21 cellular contexts compared by ENCODE assay signal in genomic region chr1:181121498-181121897, GRCh38.
"Had no signal": no experiment of that assay in that cellular context is flagged by ENCODE, and none has a peak within 500 bp of the region (broad histone marks: within the 10 kb centered on the region; RNA-seq: fewer than 3 reads in every experiment).

No MANE protein-coding gene starts in this region.

- H3K4me3 Mint-ChIP-seq: activated CD8-positive, alpha-beta T cell treated with anti-CD3 and anti-CD28 coated beads, Interleukin-2, amount 10 ng/mL, durations not matched to agents 7 days and 5 days; activated naive CD4-positive, alpha-beta T cell treated with anti-CD3 and anti-CD28 coated beads, Interleukin-2, amount 50 U/mL, for 24 hours; activated T-cell treated with anti-CD3 and anti-CD28 coated beads, Interleukin-2, amount 50 U/mL, for 24 hours; activated T-helper 1 cell treated with anti-CD3 and anti-CD28 coated beads, Interleukin-12 subunit alpha, Interleukin-12 subunit beta, Interleukin-2, Interleukin-4 antibody, amounts not matched to agents 30 ng/mL and 10 ng/mL and 1 ng/mL, durations not matched to agents 14 hours and 24 hours and 36 hours; central memory CD8-positive, alpha-beta T cell; T-helper 17 cell; WTC11 had no signal

- DNase-seq: activated CD4-positive, alpha-beta T cell treated with anti-CD3 and anti-CD28 coated beads for 48 hours; activated CD4-positive, alpha-beta T cell treated with anti-CD3 and anti-CD28 coated beads, Interleukin-2, amount 50 U/mL, for 4 hours; activated CD4-positive, CD25-positive, alpha-beta regulatory T cell treated with anti-CD3 and anti-CD28 coated beads, Interleukin-2, amount 50 U/mL, for 72 hours; activated CD8-positive, alpha-beta T cell treated with anti-CD3 and anti-CD28 coated beads, Interleukin-2, amount 10 ng/mL, durations not matched to agents 7 days and 5 days; activated effector memory CD4-positive, alpha-beta T cell treated with Interleukin-2 at 50 U/mL for 16 hours; activated naive CD4-positive, alpha-beta T cell; activated T-cell treated with anti-CD3 and anti-CD28 coated beads, Interleukin-2, amount 50 U/mL, for 24 hours; aorta; Karpas-422; NCI-H1105 treated with DMSO at 0.1 percent for 48 hours; NCI-H1436 treated with DMSO at 0.1 percent for 48 hours; NCI-H2081; NCI-H69; NK-92 treated with Interleukin-12 subunit alpha and Interleukin-12 subunit beta, amount 100 ng/mL, for 24 hours; SIG-M5; T-helper 17 cell; T-helper 9 cell had no signal

- H3K9me3 Mint-ChIP-seq: activated naive CD4-positive, alpha-beta T cell treated with anti-CD3 and anti-CD28 coated beads, Interleukin-2, amount 50 U/mL, for 24 hours; activated T-cell treated with anti-CD3 and anti-CD28 coated beads, Interleukin-2, amount 50 U/mL, for 24 hours; activated T-helper 1 cell treated with anti-CD3 and anti-CD28 coated beads, Interleukin-12 subunit alpha, Interleukin-12 subunit beta, Interleukin-2, Interleukin-4 antibody, amounts not matched to agents 30 ng/mL and 10 ng/mL and 1 ng/mL, durations not matched to agents 14 hours and 24 hours and 36 hours; central memory CD8-positive, alpha-beta T cell; WTC11 had no signal

- H3K4me1 Mint-ChIP-seq: central memory CD8-positive, alpha-beta T cell had no signal

- H3K27ac Mint-ChIP-seq: activated CD8-positive, alpha-beta T cell treated with anti-CD3 and anti-CD28 coated beads, Interleukin-2, amount 10 ng/mL, durations not matched to agents 7 days and 5 days; activated naive CD4-positive, alpha-beta T cell treated with anti-CD3 and anti-CD28 coated beads, Interleukin-2, amount 50 U/mL, for 24 hours; activated T-cell treated with anti-CD3 and anti-CD28 coated beads, Interleukin-2, amount 50 U/mL, for 24 hours; activated T-helper 1 cell treated with anti-CD3 and anti-CD28 coated beads, Interleukin-12 subunit alpha, Interleukin-12 subunit beta, Interleukin-2, Interleukin-4 antibody, amounts not matched to agents 30 ng/mL and 10 ng/mL and 1 ng/mL, durations not matched to agents 14 hours and 24 hours and 36 hours; WTC11 had no signal

- H3K27me3 Mint-ChIP-seq: activated naive CD4-positive, alpha-beta T cell treated with anti-CD3 and anti-CD28 coated beads, Interleukin-2, amount 50 U/mL, for 24 hours; activated T-cell treated with anti-CD3 and anti-CD28 coated beads, Interleukin-2, amount 50 U/mL, for 24 hours; central memory CD8-positive, alpha-beta T cell had no signal

- H3K36me3 Mint-ChIP-seq: activated naive CD4-positive, alpha-beta T cell treated with anti-CD3 and anti-CD28 coated beads, Interleukin-2, amount 50 U/mL, for 24 hours; WTC11 had no signal
